In the genomic region with DNA sequence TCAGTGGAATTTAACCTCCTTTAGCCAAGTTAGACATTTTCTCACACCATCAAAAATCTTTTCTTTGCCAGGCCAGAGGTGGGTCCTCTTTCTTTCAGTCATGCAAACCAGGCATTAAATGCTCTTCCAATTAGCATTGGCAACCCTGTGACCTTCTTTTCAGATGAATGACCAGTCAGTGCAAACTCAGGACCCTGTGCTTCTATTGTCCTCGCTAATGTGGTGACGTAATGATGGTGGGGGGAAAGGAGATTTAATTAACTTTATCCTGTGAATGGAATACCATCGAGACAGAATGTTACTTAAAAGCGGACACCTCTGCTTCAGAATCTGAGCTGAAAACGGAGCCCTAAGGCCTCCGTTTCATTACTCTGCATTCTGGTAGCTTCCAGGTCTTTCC, we compare ENCODE assay signal across 1 cellular context.
TF ChIP-seq lines count a peak whose summit lies in the region.

No MANE protein-coding gene starts in this region.

TF ChIP-seq in HepG2, 621 proteins besides CTCF, POLR2A, EP300 and RAD21:
- TF ChIP-seq WIZ (CRISPR knock-in tag; IDR thresholded peaks at IDR 0.05) = no peak
- no peak for TF ChIP-seq ZNF124 (CRISPR knock-in tag; IDR thresholded peaks at IDR 0.05)
- no peak for TF ChIP-seq ZNF546 (CRISPR knock-in tag; conservative IDR thresholded peaks at IDR 0.05)
- no peak for TF ChIP-seq U2AF1 (optimal IDR thresholded peaks at IDR 0.05; ENCODE audit: low read depth, low read length)
- TF ChIP-seq ZHX1 (CRISPR knock-in tag; IDR thresholded peaks at IDR 0.05; ENCODE audit: low read depth) = no peak
